Comparison of ENCODE assay signal across 9 cellular contexts in the genomic region with DNA sequence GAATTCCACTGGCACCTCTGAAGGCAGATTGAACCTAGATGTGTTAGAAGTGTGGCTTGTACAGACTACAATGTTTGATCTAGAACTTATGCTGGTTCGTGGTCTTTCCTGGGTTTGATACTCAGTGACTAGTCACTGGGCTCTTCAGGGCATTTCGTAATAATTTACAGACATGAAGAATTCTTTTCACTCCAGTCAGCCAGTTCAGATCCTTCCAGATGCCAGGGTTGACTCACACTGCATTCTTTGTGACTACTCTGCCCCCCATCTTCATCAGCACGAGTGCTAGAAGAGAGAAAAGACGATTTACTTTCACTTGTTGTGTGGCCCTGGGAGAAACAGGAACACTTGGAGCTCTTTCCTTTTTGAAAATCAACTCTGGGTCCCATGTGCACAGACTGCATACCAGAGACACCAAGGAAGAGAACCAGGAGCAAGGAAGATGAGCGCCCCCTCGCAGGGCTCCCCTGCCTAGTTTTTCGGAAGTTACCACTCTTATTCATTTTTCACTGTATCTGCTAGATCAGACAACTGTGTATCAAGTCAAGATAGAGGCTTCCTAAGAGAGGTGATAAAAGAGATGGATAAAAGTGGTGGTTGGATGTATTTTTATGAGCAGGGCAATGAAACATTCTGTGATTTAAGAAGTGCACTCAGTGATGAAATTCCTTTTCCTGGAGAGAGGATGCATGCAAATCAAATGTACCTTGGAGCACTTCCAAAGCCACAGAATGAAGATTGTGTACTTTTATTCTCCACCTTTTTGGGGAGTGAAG. TPM values are rescaled to one million over a fixed set of nuclear protein-coding genes. Genes with fewer than 3 reads are reported as not detected.
DNase-seq lines count a peak whose midpoint lies in the region; ATAC-seq and TF ChIP-seq lines count a peak whose summit lies in the region.
"Had no signal": no experiment of that assay in that cellular context is flagged by ENCODE, and none has a peak within 500 bp of the region (broad histone marks: within the 10 kb centered on the region; RNA-seq: fewer than 3 reads in every experiment).

No MANE protein-coding gene starts in this region.

- H3K4me3 ChIP-seq in AG04449 (ENCODE audit: low read depth, low read length) (peak overlapping the region; percentile 57), LNCaP clone FGC (ENCODE audit: low read depth, low read length) (no peak overlapping the region), colonic mucosa (no peak overlapping the region)

- H3K9ac ChIP-seq in colonic mucosa (ENCODE audit: low read depth in 2 of 2, low read length in 2 of 2): no peak overlapping the region

- no peaks in the 10 kb centered on the region for H3K9me3 ChIP-seq in colonic mucosa

- no peak for ATAC-seq in HG03460 (IDR thresholded peaks at IDR 0.05; ENCODE audit: unreplicated experiment)

- H3K4me1 Mint-ChIP-seq in mesothelial cell of epicardium: peaks cover 43% of the 10 kb centered on the region

- POLR2A ChIA-PET in AG04449 (lab: Yijun Ruan, JAX): interaction anchor here (0.7 to 1.0 kb wide), 2 partner anchors 61 to 100 kb away, joined by 3 to 4 read pairs; no protein-coding TSS in a partner anchor

- no peaks in the 10 kb centered on the region for H3K4me1 ChIP-seq in colonic mucosa

- H3K9me3 Mint-ChIP-seq in mesothelial cell of epicardium: no peaks in the 10 kb centered on the region

- H3K27ac Mint-ChIP-seq in mesothelial cell of epicardium: peak overlapping the region; percentile 95

- no peak for TF ChIP-seq CTCF in AG04449 (IDR thresholded peaks at IDR 0.05; ENCODE audit: insufficient read depth, low read length, missing control alignments)
- TF ChIP-seq CTCF in LNCaP clone FGC (IDR thresholded peaks at IDR 0.05; ENCODE audit: control insufficient read depth, extremely low read depth, insufficient read depth): no peak
- TF ChIP-seq CTCF in colonic mucosa (IDR thresholded peaks at IDR 0.05): no peak
- TF ChIP-seq CTCF in mesothelial cell of epicardium (IDR thresholded peaks at IDR 0.05; ENCODE audit: unreplicated experiment): no peak

- CTCF ChIA-PET in AG04449 (lab: Yijun Ruan, JAX): interaction anchor here (0.8 to 4.4 kb wide), 6 partner anchors 8 to 77 kb away, joined by 3 to 26 read pairs (median 4); no protein-coding TSS in a partner anchor

- intact Hi-C loops in colonic mucosa (cut with DNase I): no loop called here

- H3K27ac ChIP-seq in colonic mucosa: peak overlapping the region; percentile 28

- H3K27me3 ChIP-seq in colonic mucosa: no peaks in the 10 kb centered on the region

- peak; percentile 96 for DNase-seq in AG04449 (ENCODE audit: low read depth, low spot score)
- peak; percentile 65 for DNase-seq in LNCaP clone FGC (ENCODE audit: low read depth)
- DNase-seq in colonic mucosa: peak; percentile 28
- DNase-seq in mesothelial cell of epicardium (ENCODE audit: low spot score in 2 of 2, unreplicated experiment in 2 of 2): no peak
- DNase-seq in NCI-H510A treated with DMSO at 0.1 percent for 48 hours (lab: John Stamatoyannopoulos, UW): no peak
- DNase-seq in Ammon's horn (ENCODE audit: low spot score): no peak
- no peak for DNase-seq in activated CD8-positive, alpha-beta memory T cell treated with anti-CD3 and anti-CD28 coated beads for 24 hours
- DNase-seq: NCI-H1105 had no signal

- H3K36me3 ChIP-seq in colonic mucosa: no peaks in the 10 kb centered on the region

- H3K27me3 Mint-ChIP-seq in mesothelial cell of epicardium (ENCODE audit: low read depth): no peaks in the 10 kb centered on the region

- H3K4me3 Mint-ChIP-seq in mesothelial cell of epicardium: peak overlapping the region; percentile 26

- H3K36me3 Mint-ChIP-seq in mesothelial cell of epicardium: no peaks in the 10 kb centered on the region

RNA-seq across cellular contexts. Expression of gene EVL, which starts 33.5 kb away (rescaled TPM):
- total RNA-seq in colonic mucosa: 10 to 100 TPM; 13.7 to 15.4 TPM
- total RNA-seq in mesothelial cell of epicardium: 244 to 250 TPM (median 244 TPM) in 3 replicates

Comparison
In these comparisons a context has a peak if more than half of its experiments do, and no peak if none do; other contexts are left out.
1. DNase-seq: peak in AG04449 (single experiment), LNCaP clone FGC (single experiment) and colonic mucosa (single experiment); none in mesothelial cell of epicardium (0 of 2), NCI-H510A treated with DMSO at 0.1 percent for 48 hours (single experiment), Ammon's horn (single experiment) and activated CD8-positive, alpha-beta memory T cell treated with anti-CD3 and anti-CD28 coated beads for 24 hours (single experiment).
2. RNA of gene EVL, which starts 33.5 kb away (total RNA-seq): 244 to 250 TPM in mesothelial cell of epicardium; 13.7 to 15.4 TPM in colonic mucosa; every median in the first group is over 10 times any median in the second.